ENCODE assay signal across 30 cellular contexts in the genomic region with DNA sequence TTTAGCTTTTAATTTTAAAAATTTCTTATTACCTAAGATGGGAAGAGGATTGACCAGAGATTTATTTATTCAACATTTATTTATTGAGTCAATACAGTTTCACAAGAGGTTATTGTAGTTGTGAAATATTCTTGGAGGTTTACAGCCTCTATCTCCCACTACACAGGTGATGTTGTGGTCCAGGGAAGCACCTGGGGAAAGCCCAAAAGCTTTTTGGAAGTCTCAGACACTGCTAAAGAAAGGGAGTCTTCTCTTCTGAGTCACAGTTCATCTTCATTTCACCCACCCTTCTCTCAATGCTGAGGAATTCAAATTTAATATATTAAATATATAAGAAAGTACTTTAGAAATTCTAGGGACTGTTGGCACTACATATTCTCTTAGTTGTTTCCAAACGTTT. TPM values are rescaled to one million over a fixed set of nuclear protein-coding genes. Genes with fewer than 3 reads are reported as not detected.
DNase-seq lines count a peak whose midpoint lies in the region; ATAC-seq and TF ChIP-seq lines count a peak whose summit lies in the region.
"Had no signal": no experiment of that assay in that cellular context is flagged by ENCODE, and none has a peak within 500 bp of the region (broad histone marks: within the 10 kb centered on the region; RNA-seq: fewer than 3 reads in every experiment).

No MANE protein-coding gene starts in this region.

- H3K36me3 Mint-ChIP-seq in HFFc6 (ENCODE audit: low read depth) (no peaks in the 10 kb centered on the region), Calu3 (ENCODE audit: insufficient read depth, unreplicated experiment) (no peaks in the 10 kb centered on the region)
- H3K36me3 Mint-ChIP-seq: CD4-positive, alpha-beta memory T cell had no signal

- no TSS peak for BruUV-seq in Calu3 (replicated peaks; lab: Mats Ljungman, UMichigan)

- intact Hi-C loops in Calu3 (cut with micrococcal nuclease; ENCODE audit: unreplicated experiment), result no loop called here

- H3K27me3 Mint-ChIP-seq in HFFc6 (ENCODE audit: insufficient read depth) (no peaks in the 10 kb centered on the region), Calu3 (ENCODE audit: unreplicated experiment) (no peaks in the 10 kb centered on the region)
- H3K27me3 Mint-ChIP-seq: activated CD4-positive, alpha-beta T cell treated with anti-CD3 and anti-CD28 coated beads, Interleukin-2, amount 10 ng/mL, durations not matched to agents 24 days and 14 days; naive thymus-derived CD8-positive, alpha-beta T cell had no signal

- CTCF ChIA-PET in Calu3 (lab: Charles Lee), result no interaction called here

- peak; percentile 24 for DNase-seq in GM12865 (ENCODE audit: low read depth)
- DNase-seq in cerebellar cortex (ENCODE audit: low spot score), result no peak
- DNase-seq in HFFc6, result no peak
- DNase-seq in activated CD8-positive, alpha-beta memory T cell treated with anti-CD3 and anti-CD28 coated beads, Interleukin-2, amount 50 U/mL, for 48 hours, result no peak
- DNase-seq in Calu3, result no peak
- DNase-seq: activated CD4-positive, alpha-beta T cell treated with anti-CD3 and anti-CD28 coated beads, Interleukin-2, amount 10 ng/mL, durations not matched to agents 24 days and 14 days; activated gamma-delta T cell; activated T-cell treated with anti-CD3 and anti-CD28 coated beads, Interleukin-2, amount 50 U/mL, for 4 hours; caudate nucleus; CD4-positive, alpha-beta memory T cell; cortex of kidney; effector memory CD4-positive, alpha-beta T cell; H7; hypothalamus; IMR-90; MV-4-11; naive thymus-derived CD8-positive, alpha-beta T cell; NCI-H1436; NCI-H2081 treated with DMSO at 0.1 percent for 48 hours; NCI-H226; NCI-H82; occipital lobe; sigmoid colon; stimulated activated CD4-positive, alpha-beta T cell treated with anti-CD3 and anti-CD28 coated beads, Interleukin-12 subunit alpha, Interleukin-12 subunit beta, amount 100 ng/mL, for 4 hours; stimulated activated CD4-positive, alpha-beta T cell treated with anti-CD3 and anti-CD28 coated beads, Interleukin-2, amount 100 ng/mL, for 48 hours; WERI-Rb-1 had no signal

- ATAC-seq in GM18868 (IDR thresholded peaks at IDR 0.05; ENCODE audit: unreplicated experiment) (peak; percentile 71), HG02623 (IDR thresholded peaks at IDR 0.05; ENCODE audit: unreplicated experiment) (peak; percentile 40), HG03039 (IDR thresholded peaks at IDR 0.05; ENCODE audit: unreplicated experiment) (peak; percentile 67)
- ATAC-seq: activated T-cell treated with anti-CD3 and anti-CD28 coated beads, Interleukin-2, amount 50 U/mL, for 4 hours; naive thymus-derived CD8-positive, alpha-beta T cell had no signal

- H3K27ac Mint-ChIP-seq in HFFc6 (no peak overlapping the region), Calu3 (ENCODE audit: unreplicated experiment) (no peak overlapping the region)
- H3K27ac Mint-ChIP-seq: activated CD4-positive, alpha-beta T cell treated with anti-CD3 and anti-CD28 coated beads, Interleukin-2, amount 10 ng/mL, durations not matched to agents 24 days and 14 days; CD4-positive, alpha-beta memory T cell; naive thymus-derived CD8-positive, alpha-beta T cell had no signal

- TF ChIP-seq CTCF in GM12865 (IDR thresholded peaks at IDR 0.05; ENCODE audit: insufficient read depth, low read depth, low read length, missing control alignments), result no peak
- no peak for TF ChIP-seq CTCF in HFFc6 (IDR thresholded peaks at IDR 0.05)
- TF ChIP-seq CTCF in Calu3 (IDR thresholded peaks at IDR 0.05; ENCODE audit: unreplicated experiment), result no peak

- H3K4me3 ChIP-seq in GM12865 (ENCODE audit: low read depth, low read length), result no peak overlapping the region
- H3K4me3 ChIP-seq: sigmoid colon, tibial nerve had no signal

- H3K4me3 Mint-ChIP-seq in HFFc6 (no peak overlapping the region), Calu3 (ENCODE audit: low read depth, unreplicated experiment) (no peak overlapping the region)
- H3K4me3 Mint-ChIP-seq: activated CD4-positive, alpha-beta T cell treated with anti-CD3 and anti-CD28 coated beads, Interleukin-2, amount 10 ng/mL, durations not matched to agents 24 days and 14 days; activated T-cell treated with anti-CD3 and anti-CD28 coated beads, Interleukin-2, amount 50 U/mL, for 4 hours; CD4-positive, alpha-beta memory T cell; naive thymus-derived CD8-positive, alpha-beta T cell had no signal

- H3K9me3 Mint-ChIP-seq in HFFc6 (peaks cover 12% of the 10 kb centered on the region), Calu3 (ENCODE audit: low read depth, unreplicated experiment) (peaks cover 5% of the 10 kb centered on the region)
- H3K9me3 Mint-ChIP-seq: activated CD4-positive, alpha-beta T cell treated with anti-CD3 and anti-CD28 coated beads, Interleukin-2, amount 10 ng/mL, durations not matched to agents 24 days and 14 days had no signal

- H3K4me1 Mint-ChIP-seq in HFFc6 (ENCODE audit: low read depth) (no peaks in the 10 kb centered on the region), Calu3 (ENCODE audit: low read depth, unreplicated experiment) (no peaks in the 10 kb centered on the region)
- H3K4me1 Mint-ChIP-seq: CD4-positive, alpha-beta memory T cell had no signal

RNA-seq across cellular contexts. Expression of gene SERPINI1, which starts 41.8 kb away (rescaled TPM):
- 1 to 10 TPM; 2.2 to 6.2 (median 2.6) TPM for total RNA-seq in HFFc6 (2021; fragmentation: NEBNext Ultra II Directional; extraction: Animal tissue kit (Norgen Biotek cat#: 25700))
- 1.9 and 2.2 TPM in 2 replicates for total RNA-seq in Calu3 (2022)

RNA-seq across cellular contexts. Expression of gene PDCD10, which starts 42.7 kb away (rescaled TPM):
- 10 to 100 TPM; 43.9 to 50.8 (median 46.2) TPM for total RNA-seq in HFFc6 (2021; fragmentation: NEBNext Ultra II Directional; extraction: Animal tissue kit (Norgen Biotek cat#: 25700))
- 117 and 120 TPM in 2 replicates for total RNA-seq in Calu3 (2022)
